In genomic region chr22:27101288-27101687, GRCh38 we compare ENCODE assay signal across 22 cellular contexts.
DNase-seq lines count a peak whose midpoint lies in the region; ATAC-seq, FAIRE-seq and TF ChIP-seq lines count a peak whose summit lies in the region.
"Had no signal": no experiment of that assay in that cellular context is flagged by ENCODE, and none has a peak within 500 bp of the region (broad histone marks: within the 10 kb centered on the region; RNA-seq: fewer than 3 reads in every experiment).

No MANE protein-coding gene starts in this region.

- no peaks in the 10 kb centered on the region for H3K9me3 Mint-ChIP-seq in GM23338
- H3K9me3 Mint-ChIP-seq: activated naive CD4-positive, alpha-beta T cell treated with anti-CD3 and anti-CD28 coated beads, Interleukin-2, amount 10 ng/mL, durations not matched to agents 7 days and 5 days; CD4-positive, alpha-beta T cell; H9 had no signal

- H3K36me3 Mint-ChIP-seq in GM23338 (ENCODE audit: low read depth): no peaks in the 10 kb centered on the region
- H3K36me3 Mint-ChIP-seq: activated naive CD4-positive, alpha-beta T cell treated with anti-CD3 and anti-CD28 coated beads, Interleukin-2, amount 10 ng/mL, durations not matched to agents 7 days and 5 days had no signal

- H3K4me1 Mint-ChIP-seq in GM23338: peaks cover 23% of the 10 kb centered on the region
- H3K4me1 Mint-ChIP-seq: activated naive CD4-positive, alpha-beta T cell treated with anti-CD3 and anti-CD28 coated beads, Interleukin-2, amount 10 ng/mL, durations not matched to agents 7 days and 5 days had no signal

- H3K9ac ChIP-seq in H1 (replicated peaks in 1 of 4; ENCODE audit: extremely low read depth in 1 of 4, low read depth in 3 of 4, low read length in 3 of 4): no peak overlapping the region; a peak in 1 of 7 replicates
- H3K9ac ChIP-seq in neuronal stem cell (ENCODE audit: low read depth, low read length, poor library complexity): no peak overlapping the region

- H3K18ac ChIP-seq in H1 (ENCODE audit: extremely low read depth, low read length): no peak overlapping the region
- H3K18ac ChIP-seq in neuronal stem cell (ENCODE audit: low read length): peak overlapping the region; percentile 24

- H3F3A ChIP-seq in GM23338 (replicated peaks; ENCODE audit: low read depth): no peaks in the 10 kb centered on the region

- no peak overlapping the region for H3K14ac ChIP-seq in H1 (ENCODE audit: insufficient read length)
- no peak overlapping the region for H3K14ac ChIP-seq in neuronal stem cell (ENCODE audit: low read length)

- no peaks in the 10 kb centered on the region for H3K36me3 ChIP-seq in GM23338 (ENCODE audit: insufficient read depth)
- no peaks in the 10 kb centered on the region for H3K36me3 ChIP-seq in H1 (ENCODE audit: control insufficient read depth in 2 of 4, insufficient read depth in 4 of 4, low read length in 3 of 4)
- H3K36me3 ChIP-seq in neuronal stem cell (replicated peaks in 1 of 2; ENCODE audit: control insufficient read depth in 2 of 2, insufficient read depth in 2 of 2, low read length in 2 of 2): no peaks in the 10 kb centered on the region
- H3K36me3 ChIP-seq: colonic mucosa, neutrophil, stomach, tibial nerve had no signal

- H2BK120ac ChIP-seq in H1 (replicated peaks; ENCODE audit: low read depth, low read length) (no peak overlapping the region), neuronal stem cell (ENCODE audit: low read depth, low read length) (peak overlapping the region; percentile 24)

- H3K27ac ChIP-seq in GM23338 (ENCODE audit: low read depth) (no peak overlapping the region), H1 (ENCODE audit: low read depth, low read length) (no peak overlapping the region), neuronal stem cell (replicated peaks; ENCODE audit: low read length) (no peak overlapping the region)
- H3K27ac ChIP-seq: colonic mucosa, neutrophil, psoas muscle had no signal

- TF ChIP-seq EP300 in H1 (IDR thresholded peaks at IDR 0.05; ENCODE audit: borderline replicate concordance in 1 of 2, low read depth in 2 of 2, low read length in 2 of 2): no peak

- no peak overlapping the region for H3K27ac Mint-ChIP-seq in GM23338
- H3K27ac Mint-ChIP-seq: activated naive CD4-positive, alpha-beta T cell treated with anti-CD3 and anti-CD28 coated beads, Interleukin-2, amount 10 ng/mL, durations not matched to agents 7 days and 5 days; CD4-positive, alpha-beta T cell had no signal

- DNase-seq in GM23338 (ENCODE audit: low spot score) (no peak), H1 (ENCODE audit: low read depth in 1 of 2, low spot score in 2 of 2) (no peak), neuronal stem cell (ENCODE audit: low spot score) (no peak), DMS153 (lab: John Stamatoyannopoulos, UW) (no peak), GF-D8 (lab: John Stamatoyannopoulos, UW) (no peak)
- DNase-seq in activated CD4-positive, alpha-beta T cell treated with anti-CD3 and anti-CD28 coated beads for 4 hours: no peak
- DNase-seq: activated naive CD4-positive, alpha-beta T cell treated with anti-CD3 and anti-CD28 coated beads, Interleukin-2, amount 10 ng/mL, durations not matched to agents 7 days and 5 days; amniotic stem cell; CD4-positive, alpha-beta T cell; colonic mucosa; effector memory CD4-positive, alpha-beta T cell; NCI-H2029 treated with DMSO at 0.1 percent for 48 hours; NCI-H226; psoas muscle; stomach; T1000 had no signal

- FAIRE-seq in H1 (lab: Jason Lieb, UNC): no peak

- peaks cover 4% of the 10 kb centered on the region; the same call in 1 of the 2 replicates for H3K27me3 ChIP-seq in GM23338 (ENCODE audit: insufficient read depth)
- H3K27me3 ChIP-seq in H1 (replicated peaks in 1 of 4; ENCODE audit: control insufficient read depth in 3 of 4, extremely low read depth in 1 of 4, insufficient read depth in 3 of 4, low read length in 3 of 4): peaks cover 0 to 5% (median 1%) of the 10 kb centered on the region in 4 experiments; a peak in 3 of 7 replicates
- no peaks in the 10 kb centered on the region for H3K27me3 ChIP-seq in neuronal stem cell (ENCODE audit: control insufficient read depth in 3 of 3, insufficient read depth in 3 of 3, low read depth in 1 of 3, low read length in 3 of 3)
- H3K27me3 ChIP-seq: colonic mucosa had no signal

- 0 out of 2 replicates have a peak, but pooled peaks cover 5% of the 10 kb centered on the region for H3K9me2 ChIP-seq in GM23338 (ENCODE audit: insufficient read depth)

- H3K4me2 ChIP-seq in GM23338 (peak overlapping the region; percentile 71), H1 (ENCODE audit: insufficient read depth in 1 of 2, low read depth in 2 of 2, low read length in 2 of 2) (peak overlapping the region; percentile 34 to 56), neuronal stem cell (ENCODE audit: insufficient read depth, low read length, poor library complexity, severe bottlenecking) (no peak overlapping the region)

- H3K4me3 ChIP-seq in GM23338 (no peak overlapping the region), H1 (ENCODE audit: extremely low read depth in 1 of 4, insufficient read depth in 2 of 4, low read depth in 3 of 4, low read length in 4 of 4) (peak overlapping the region in 1 of 4 experiments; percentile 48; a peak in 1 of 8 replicates), neuronal stem cell (ENCODE audit: low read length in 2 of 2) (peak overlapping the region in 1 of 2 donors; percentile 2)
- H3K4me3 ChIP-seq: colonic mucosa, lung, psoas muscle, skin epidermis, stomach, tibial nerve had no signal

- H3K79me1 ChIP-seq in H1 (ENCODE audit: low read depth, low read length) (no peaks in the 10 kb centered on the region), neuronal stem cell (ENCODE audit: low read depth, low read length) (no peaks in the 10 kb centered on the region)

- TF ChIP-seq POLR2A in H1 (IDR thresholded peaks at IDR 0.05; ENCODE audit: control extremely low read depth in 1 of 2, low read depth in 2 of 2, low read length in 2 of 2): no peak

- H3K56ac ChIP-seq in H1 (replicated peaks; ENCODE audit: insufficient read length, low read depth, low read length): no peak overlapping the region

- no peaks in the 10 kb centered on the region for H3K79me2 ChIP-seq in GM23338 (replicated peaks; ENCODE audit: insufficient read depth)
- no peaks in the 10 kb centered on the region for H3K79me2 ChIP-seq in H1 (ENCODE audit: control insufficient read depth in 1 of 2, insufficient read depth in 2 of 2, low read length in 2 of 2)

- H4K91ac ChIP-seq in H1 (replicated peaks; ENCODE audit: insufficient read length, low read length) (no peak overlapping the region), neuronal stem cell (ENCODE audit: low read depth, low read length, poor library complexity) (no peak overlapping the region)

- peaks cover 15% of the 10 kb centered on the region; the same call in 1 of the 2 replicates for H3K4me1 ChIP-seq in GM23338 (ENCODE audit: insufficient read depth)
- H3K4me1 ChIP-seq in H1 (replicated peaks in 1 of 4; ENCODE audit: control insufficient read depth in 3 of 4, insufficient read depth in 4 of 4, low read length in 3 of 4): peaks cover 4 to 16% (median 12%) of the 10 kb centered on the region in 4 experiments
- H3K4me1 ChIP-seq in neuronal stem cell (ENCODE audit: control insufficient read depth in 2 of 2, insufficient read depth in 1 of 2, low read depth in 1 of 2, low read length in 2 of 2): peaks cover 17 to 21% of the 10 kb centered on the region in 2 donors
- H3K4me1 ChIP-seq: colonic mucosa, psoas muscle had no signal

- H2BK20ac ChIP-seq in H1 (ENCODE audit: low read length): no peak overlapping the region

- TF ChIP-seq RAD21 in H1 (IDR thresholded peaks at IDR 0.05 in 1 of 2, conservative IDR thresholded peaks at IDR 0.05 in 1 of 2; ENCODE audit: low read depth in 2 of 2, low read length in 2 of 2): no peak

- no peak overlapping the region for H3K23ac ChIP-seq in H1 (ENCODE audit: insufficient read length)
- H3K23ac ChIP-seq in neuronal stem cell (ENCODE audit: low read depth, low read length, poor library complexity): no peak overlapping the region

- H3K4ac ChIP-seq in H1 (replicated peaks; ENCODE audit: insufficient read length, low read depth, low read length) (no peak overlapping the region), neuronal stem cell (ENCODE audit: low read length) (no peak overlapping the region)

- H4K20me1 ChIP-seq in GM23338 (replicated peaks; ENCODE audit: insufficient read depth): no peaks in the 10 kb centered on the region
- peaks cover 0 to 3% of the 10 kb centered on the region in 2 experiments for H4K20me1 ChIP-seq in H1 (replicated peaks in 1 of 2; ENCODE audit: control insufficient read depth in 1 of 2, insufficient read depth in 2 of 2, low read length in 2 of 2)

- H3K9me3 ChIP-seq in H1 (ENCODE audit: insufficient read depth in 2 of 2, low read depth in 1 of 2, low read length in 1 of 2): no peaks in the 10 kb centered on the region
- H3K9me3 ChIP-seq in neuronal stem cell (replicated peaks in 1 of 2; ENCODE audit: control insufficient read depth in 2 of 2, insufficient read depth in 1 of 2, low read depth in 1 of 2, low read length in 2 of 2): no peaks in the 10 kb centered on the region
- H3K9me3 ChIP-seq: colonic mucosa, neutrophil, psoas muscle, stomach, tibial nerve had no signal

- H2AK5ac ChIP-seq in H1 (ENCODE audit: low read depth, low read length): peak overlapping the region; percentile 53; the same call in 1 of the 2 replicates
- H2AK5ac ChIP-seq in neuronal stem cell (ENCODE audit: low read depth, low read length): peak overlapping the region; percentile 48

- H2AFZ ChIP-seq in GM23338 (0 out of 2 replicates have a peak overlapping the region, but pooled peaks have one; percentile 52), H1 (ENCODE audit: low read length) (peak overlapping the region; percentile 49; the same call in 1 of the 2 replicates), neuronal stem cell (ENCODE audit: low read length) (peak overlapping the region; percentile 50)

- peaks cover 7% of the 10 kb centered on the region for H3K27me3 Mint-ChIP-seq in GM23338 (ENCODE audit: insufficient read depth, low read depth, poor library complexity)

- peak overlapping the region; percentile 80; the same call in 1 of the 2 replicates for H2BK12ac ChIP-seq in H1 (ENCODE audit: low read depth, low read length)
- H2BK12ac ChIP-seq in neuronal stem cell (ENCODE audit: low read length): no peak overlapping the region

- H2BK5ac ChIP-seq in H1 (ENCODE audit: low read depth, low read length): no peak overlapping the region
- no peak overlapping the region for H2BK5ac ChIP-seq in neuronal stem cell (ENCODE audit: low read length)

- 0 out of 2 replicates have a peak overlapping the region, but pooled peaks have one; percentile 16 for H2BK15ac ChIP-seq in H1 (ENCODE audit: low read length)
- peak overlapping the region; percentile 45 for H2BK15ac ChIP-seq in neuronal stem cell (ENCODE audit: low read length)

- CTCF ChIA-PET in H1 (lab: Charles Lee; ENCODE audit: partially characterized antibody): no interaction called here

- H4K8ac ChIP-seq in H1 (ENCODE audit: extremely low read depth, insufficient read depth, low read length): no peak overlapping the region
- H4K8ac ChIP-seq in neuronal stem cell (ENCODE audit: low read depth, low read length): no peak overlapping the region

- ATAC-seq in GM23338 (no peak), GM18907 (IDR thresholded peaks at IDR 0.05; ENCODE audit: unreplicated experiment) (no peak)
- ATAC-seq: psoas muscle had no signal

- H3K4me3 Mint-ChIP-seq in GM23338: peak overlapping the region; percentile 45
- H3K4me3 Mint-ChIP-seq: activated naive CD4-positive, alpha-beta T cell treated with anti-CD3 and anti-CD28 coated beads, Interleukin-2, amount 10 ng/mL, durations not matched to agents 7 days and 5 days; CD4-positive, alpha-beta T cell had no signal

- no peak for TF ChIP-seq CTCF in GM23338 (conservative IDR thresholded peaks at IDR 0.05; ENCODE audit: low read depth in 2 of 2)
- TF ChIP-seq CTCF in H1 (IDR thresholded peaks at IDR 0.05; ENCODE audit: control extremely low read depth in 1 of 3, insufficient read depth in 1 of 3, low read depth in 1 of 3, low read length in 3 of 3): no peak

- 87% methylated on average over 1 of the region's 1 CpG; no CpG with 5 or more reads in 1 of the 2 experiments for WGBS in H1 (ENCODE audit: extremely low coverage in 1 of 2, insufficient coverage in 1 of 2, insufficient read length in 1 of 2, insufficient replicate concordance in 2 of 2, low coverage in 1 of 2, low lambda C conversion rate in 2 of 2, missing lambda C conversion rate in 1 of 2), 2 experiments
- WGBS in neuronal stem cell (ENCODE audit: extremely low coverage in 2 of 2, insufficient read length in 2 of 2, insufficient replicate concordance in 1 of 2), 2 donors: no CpG with 5 or more reads among the region's 1 CpG

- POLR2A ChIA-PET in H1 (lab: Charles Lee; ENCODE audit: partially characterized antibody): no interaction called here

- peaks cover 15% of the 10 kb centered on the region; the same call in 1 of the 2 replicates for H3K23me2 ChIP-seq in H1 (ENCODE audit: low read depth, low read length)

- no peak overlapping the region for H4K5ac ChIP-seq in H1 (ENCODE audit: insufficient read length, low read depth, low read length)
